16 cellular contexts compared by ENCODE assay signal in genomic region chr5:137218471-137218870, GRCh38.
DNase-seq lines count a peak whose midpoint lies in the region; ATAC-seq, FAIRE-seq and TF ChIP-seq lines count a peak whose summit lies in the region.
"Had no signal": no experiment of that assay in that cellular context is flagged by ENCODE, and none has a peak within 500 bp of the region (broad histone marks: within the 10 kb centered on the region; RNA-seq: fewer than 3 reads in every experiment).

No MANE protein-coding gene starts in this region.

- intact Hi-C loops in MCF 10A (cut with micrococcal nuclease), result loop anchor here (5.0 kb wide), 1 partner anchor 126 kb away; no protein-coding TSS in a partner anchor
- intact Hi-C loops in breast epithelium (cut with DNase I; ENCODE audit: low total_unique reads), result no loop called here
- intact Hi-C loops in body of pancreas (cut with DNase I), result no loop called here
- intact Hi-C loops in right cardiac atrium (cut with DNase I), result loop anchor here in 1 of 4 donors (10.0 kb wide), 1 partner anchor 414 kb away; no protein-coding TSS in a partner anchor

- H3K36me3 Mint-ChIP-seq in MCF 10A (ENCODE audit: insufficient read depth, unreplicated experiment), result no peaks in the 10 kb centered on the region

- WGBS in body of pancreas, 2 donors, result 0% methylated on average over 1 of the region's 1 CpG
- 0% methylated on average over 1 of the region's 1 CpG for WGBS in right cardiac atrium

- DNase-seq in MCF 10A (ENCODE audit: unreplicated experiment), result peak; percentile 65
- DNase-seq in breast epithelium (ENCODE audit: low spot score in 2 of 2), result no peak
- peak; percentile 20 to 49 (median 37) for DNase-seq in body of pancreas
- DNase-seq in iris pigment epithelial cell (ENCODE audit: low read depth), result peak; percentile 16
- DNase-seq in urothelium cell line (ENCODE audit: low spot score), result peak; percentile 33
- no peak for DNase-seq in right cardiac atrium
- DNase-seq in GM12892 (ENCODE audit: insufficient read length), result no peak
- DNase-seq in stimulated activated CD4-positive, alpha-beta T cell treated with anti-CD3 and anti-CD28 coated beads, Interleukin-12 subunit alpha, Interleukin-12 subunit beta, amount 100 ng/mL, for 4 hours, result no peak
- DNase-seq: amniotic stem cell; kidney glomerular epithelial cell; NCI-H187 treated with DMSO at 0.1 percent for 48 hours; stimulated activated CD4-positive, alpha-beta T cell treated with anti-CD3 and anti-CD28 coated beads, Interleukin-4, amount 100 ng/mL, for 24 hours; stomach had no signal

- ATAC-seq in body of pancreas (peak; percentile 58), right cardiac atrium (no peak)

- BruUV-seq in MCF 10A (replicated peaks; lab: Mats Ljungman, UMichigan), result no TSS peak

- H3K27me3 ChIP-seq in breast epithelium, result no peaks in the 10 kb centered on the region
- no peaks in the 10 kb centered on the region for H3K27me3 ChIP-seq in body of pancreas
- no peaks in the 10 kb centered on the region for H3K27me3 ChIP-seq in right cardiac atrium (ENCODE audit: control insufficient read depth, insufficient read depth)
- H3K27me3 ChIP-seq: esophagus muscularis mucosa, stomach had no signal

- CTCF ChIA-PET in MCF 10A (lab: Yijun Ruan, JAX), result interaction anchor here (0.5 to 3.6 kb wide), 16 partner anchors 10 to 969 kb away, joined by 3 to 39 read pairs (median 4); no protein-coding TSS in a partner anchor

- H3K36me3 ChIP-seq in breast epithelium (no peaks in the 10 kb centered on the region), body of pancreas (replicated peaks in 1 of 2; ENCODE audit: insufficient read depth in 1 of 2, low read depth in 2 of 2) (no peaks in the 10 kb centered on the region)
- H3K36me3 ChIP-seq: esophagus muscularis mucosa, stomach had no signal

- no peak for FAIRE-seq in urothelium cell line (lab: Jason Lieb, UNC)
- FAIRE-seq in GM12892 (lab: Jason Lieb, UNC), result no peak
- FAIRE-seq: G401.6, H54 had no signal

- TF ChIP-seq CTCF in MCF 10A (IDR thresholded peaks at IDR 0.05; ENCODE audit: unreplicated experiment), result no peak
- no peak for TF ChIP-seq CTCF in breast epithelium (IDR thresholded peaks at IDR 0.05)
- TF ChIP-seq CTCF in body of pancreas (IDR thresholded peaks at IDR 0.05), result no peak

- POLR2A ChIA-PET in MCF 10A (lab: Yijun Ruan, JAX), result interaction anchor here (0.9 to 1.6 kb wide), 6 partner anchors 17 to 544 kb away, joined by 3 to 7 read pairs (median 3); no protein-coding TSS in a partner anchor

- no peak overlapping the region for H3K27ac ChIP-seq in breast epithelium
- peak overlapping the region; percentile 52 to 84 (median 64) for H3K27ac ChIP-seq in body of pancreas
- no peak overlapping the region for H3K27ac ChIP-seq in right cardiac atrium (ENCODE audit: low read length)
- H3K27ac ChIP-seq: esophagus muscularis mucosa had no signal

- H3K4me3 ChIP-seq in breast epithelium (no peak overlapping the region), body of pancreas (no peak overlapping the region), right cardiac atrium (ENCODE audit: low read length) (no peak overlapping the region)
- H3K4me3 ChIP-seq: esophagus muscularis mucosa, stomach had no signal

- H3K9me3 ChIP-seq in breast epithelium (no peaks in the 10 kb centered on the region), body of pancreas (peaks cover 0 to 3% (median 0%) of the 10 kb centered on the region in 3 donors), right cardiac atrium (ENCODE audit: control insufficient read depth, low read length) (no peaks in the 10 kb centered on the region)
- H3K9me3 ChIP-seq: esophagus muscularis mucosa, stomach had no signal

- no peak overlapping the region for H3K4me3 Mint-ChIP-seq in MCF 10A (ENCODE audit: unreplicated experiment)

- H3K4me1 ChIP-seq in breast epithelium (no peaks in the 10 kb centered on the region), body of pancreas (peaks cover 63% of the 10 kb centered on the region), right cardiac atrium (ENCODE audit: control insufficient read depth, insufficient read depth, low read length) (peaks cover 4% of the 10 kb centered on the region)

- H3K27me3 Mint-ChIP-seq in MCF 10A (ENCODE audit: insufficient read depth, unreplicated experiment), result no peaks in the 10 kb centered on the region

- peaks cover 30% of the 10 kb centered on the region for H3K4me1 Mint-ChIP-seq in MCF 10A (ENCODE audit: insufficient read depth, unreplicated experiment)

- no peak overlapping the region for H3K27ac Mint-ChIP-seq in MCF 10A (ENCODE audit: low read depth, unreplicated experiment)

- no peak for TF ChIP-seq POLR2A in breast epithelium (IDR thresholded peaks at IDR 0.05)
- TF ChIP-seq POLR2A in body of pancreas (IDR thresholded peaks at IDR 0.05), result no peak
- TF ChIP-seq POLR2A in GM12892 (IDR thresholded peaks at IDR 0.05; ENCODE audit: low read depth, low read length), result no peak

- H3K9me3 Mint-ChIP-seq in MCF 10A (ENCODE audit: unreplicated experiment), result no peaks in the 10 kb centered on the region

Comparison
In these comparisons a context has a peak if more than half of its experiments do, and no peak if none do; other contexts are left out.
1. DNase-seq: peak in MCF 10A (single experiment), body of pancreas (4 of 4), iris pigment epithelial cell (single experiment) and urothelium cell line (single experiment); none in breast epithelium (0 of 2), right cardiac atrium (0 of 3), GM12892 (single experiment) and stimulated activated CD4-positive, alpha-beta T cell treated with anti-CD3 and anti-CD28 coated beads, Interleukin-12 subunit alpha, Interleukin-12 subunit beta, amount 100 ng/mL, for 4 hours (single experiment).
2. H3K27ac ChIP-seq: peak in body of pancreas (4 of 4); none in breast epithelium (0 of 2) and right cardiac atrium (single experiment).